In the genomic region with DNA sequence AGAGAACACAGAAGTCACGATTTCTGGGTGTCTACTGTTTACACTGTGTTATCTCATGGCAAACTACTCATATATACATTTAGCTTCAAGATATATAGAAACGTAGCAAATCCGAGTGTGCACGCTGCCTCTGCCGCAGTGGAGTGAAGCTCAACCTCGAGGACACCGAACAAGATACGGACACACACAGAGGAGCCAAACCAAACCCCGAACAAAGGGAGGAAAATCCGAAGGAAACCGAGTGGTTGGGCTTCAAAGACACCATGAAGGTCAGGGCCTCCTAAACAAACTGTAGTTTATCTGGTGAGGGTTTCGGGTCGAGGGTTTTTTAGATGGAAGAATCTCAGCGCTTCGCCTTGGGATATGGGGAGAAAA, we compare ENCODE assay signal across 1 cellular context.
TF ChIP-seq lines count a peak whose summit lies in the region.

No MANE protein-coding gene starts in this region.

TF ChIP-seq in IMR-90, 13 proteins besides CTCF, POLR2A, EP300 and RAD21:
- TF ChIP-seq SMC3 (IDR thresholded peaks at IDR 0.05; ENCODE audit: low read depth, low read length) (no peak), BHLHE40 (IDR thresholded peaks at IDR 0.05; ENCODE audit: low read depth, low read length) (no peak), CHD1 (IDR thresholded peaks at IDR 0.05; ENCODE audit: low read depth, low read length) (no peak), MAZ (IDR thresholded peaks at IDR 0.05; ENCODE audit: borderline replicate concordance, low read depth, low read length) (no peak), FOS (IDR thresholded peaks at IDR 0.05; ENCODE audit: low read depth, low read length) (no peak), CEBPB (IDR thresholded peaks at IDR 0.05; ENCODE audit: low read depth, low read length) (no peak), RFX5 (IDR thresholded peaks at IDR 0.05; ENCODE audit: low read depth, low read length) (no peak), MAFK (IDR thresholded peaks at IDR 0.05; ENCODE audit: low read depth, low read length) (no peak), MXI1 (IDR thresholded peaks at IDR 0.05; ENCODE audit: borderline replicate concordance, low read depth, low read length) (no peak), RCOR1 (IDR thresholded peaks at IDR 0.05; ENCODE audit: insufficient replicate concordance, low read length) (no peak), NFE2L2 (IDR thresholded peaks at IDR 0.05; ENCODE audit: low read depth, low read length) (no peak)
- TF ChIP-seq, protein P1, sequence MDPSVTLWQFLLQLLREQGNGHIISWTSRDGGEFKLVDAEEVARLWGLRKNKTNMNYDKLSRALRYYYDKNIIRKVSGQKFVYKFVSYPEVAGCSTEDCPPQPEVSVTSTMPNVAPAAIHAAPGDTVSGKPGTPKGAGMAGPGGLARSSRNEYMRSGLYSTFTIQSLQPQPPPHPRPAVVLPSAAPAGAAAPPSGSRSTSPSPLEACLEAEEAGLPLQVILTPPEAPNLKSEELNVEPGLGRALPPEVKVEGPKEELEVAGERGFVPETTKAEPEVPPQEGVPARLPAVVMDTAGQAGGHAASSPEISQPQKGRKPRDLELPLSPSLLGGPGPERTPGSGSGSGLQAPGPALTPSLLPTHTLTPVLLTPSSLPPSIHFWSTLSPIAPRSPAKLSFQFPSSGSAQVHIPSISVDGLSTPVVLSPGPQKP (IDR thresholded peaks at IDR 0.05; ENCODE audit: borderline replicate concordance, low read depth, low read length) = no peak
- TF ChIP-seq, protein P2, sequence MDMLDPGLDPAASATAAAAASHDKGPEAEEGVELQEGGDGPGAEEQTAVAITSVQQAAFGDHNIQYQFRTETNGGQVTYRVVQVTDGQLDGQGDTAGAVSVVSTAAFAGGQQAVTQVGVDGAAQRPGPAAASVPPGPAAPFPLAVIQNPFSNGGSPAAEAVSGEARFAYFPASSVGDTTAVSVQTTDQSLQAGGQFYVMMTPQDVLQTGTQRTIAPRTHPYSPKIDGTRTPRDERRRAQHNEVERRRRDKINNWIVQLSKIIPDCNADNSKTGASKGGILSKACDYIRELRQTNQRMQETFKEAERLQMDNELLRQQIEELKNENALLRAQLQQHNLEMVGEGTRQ (IDR thresholded peaks at IDR 0.05; ENCODE audit: low read depth, low read length) = no peak
